Comparison of ENCODE assay signal across 1 cellular context in genomic region chr17:48954300-48954755, GRCh38.
TF ChIP-seq lines count a peak whose summit lies in the region.

No MANE protein-coding gene starts in this region.

TF ChIP-seq in WTC11, 78 proteins besides CTCF, POLR2A, EP300 and RAD21 (continued from another document):
- TF ChIP-seq, protein P1, sequence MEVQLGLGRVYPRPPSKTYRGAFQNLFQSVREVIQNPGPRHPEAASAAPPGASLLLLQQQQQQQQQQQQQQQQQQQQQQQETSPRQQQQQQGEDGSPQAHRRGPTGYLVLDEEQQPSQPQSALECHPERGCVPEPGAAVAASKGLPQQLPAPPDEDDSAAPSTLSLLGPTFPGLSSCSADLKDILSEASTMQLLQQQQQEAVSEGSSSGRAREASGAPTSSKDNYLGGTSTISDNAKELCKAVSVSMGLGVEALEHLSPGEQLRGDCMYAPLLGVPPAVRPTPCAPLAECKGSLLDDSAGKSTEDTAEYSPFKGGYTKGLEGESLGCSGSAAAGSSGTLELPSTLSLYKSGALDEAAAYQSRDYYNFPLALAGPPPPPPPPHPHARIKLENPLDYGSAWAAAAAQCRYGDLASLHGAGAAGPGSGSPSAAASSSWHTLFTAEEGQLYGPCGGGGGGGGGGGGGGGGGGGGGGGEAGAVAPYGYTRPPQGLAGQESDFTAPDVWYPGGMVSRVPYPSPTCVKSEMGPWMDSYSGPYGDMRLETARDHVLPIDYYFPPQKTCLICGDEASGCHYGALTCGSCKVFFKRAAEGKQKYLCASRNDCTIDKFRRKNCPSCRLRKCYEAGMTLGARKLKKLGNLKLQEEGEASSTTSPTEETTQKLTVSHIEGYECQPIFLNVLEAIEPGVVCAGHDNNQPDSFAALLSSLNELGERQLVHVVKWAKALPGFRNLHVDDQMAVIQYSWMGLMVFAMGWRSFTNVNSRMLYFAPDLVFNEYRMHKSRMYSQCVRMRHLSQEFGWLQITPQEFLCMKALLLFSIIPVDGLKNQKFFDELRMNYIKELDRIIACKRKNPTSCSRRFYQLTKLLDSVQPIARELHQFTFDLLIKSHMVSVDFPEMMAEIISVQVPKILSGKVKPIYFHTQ (CRISPR knock-in tag; IDR thresholded peaks at IDR 0.05), result no peak
- TF ChIP-seq TP53 (CRISPR knock-in tag; IDR thresholded peaks at IDR 0.05), result no peak
- TF ChIP-seq, protein P2, sequence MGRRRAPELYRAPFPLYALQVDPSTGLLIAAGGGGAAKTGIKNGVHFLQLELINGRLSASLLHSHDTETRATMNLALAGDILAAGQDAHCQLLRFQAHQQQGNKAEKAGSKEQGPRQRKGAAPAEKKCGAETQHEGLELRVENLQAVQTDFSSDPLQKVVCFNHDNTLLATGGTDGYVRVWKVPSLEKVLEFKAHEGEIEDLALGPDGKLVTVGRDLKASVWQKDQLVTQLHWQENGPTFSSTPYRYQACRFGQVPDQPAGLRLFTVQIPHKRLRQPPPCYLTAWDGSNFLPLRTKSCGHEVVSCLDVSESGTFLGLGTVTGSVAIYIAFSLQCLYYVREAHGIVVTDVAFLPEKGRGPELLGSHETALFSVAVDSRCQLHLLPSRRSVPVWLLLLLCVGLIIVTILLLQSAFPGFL (CRISPR knock-in tag; IDR thresholded peaks at IDR 0.05; ENCODE audit: borderline replicate concordance), result no peak
- no peak for TF ChIP-seq IRF1 (CRISPR knock-in tag; IDR thresholded peaks at IDR 0.05)
- TF ChIP-seq, protein P3, sequence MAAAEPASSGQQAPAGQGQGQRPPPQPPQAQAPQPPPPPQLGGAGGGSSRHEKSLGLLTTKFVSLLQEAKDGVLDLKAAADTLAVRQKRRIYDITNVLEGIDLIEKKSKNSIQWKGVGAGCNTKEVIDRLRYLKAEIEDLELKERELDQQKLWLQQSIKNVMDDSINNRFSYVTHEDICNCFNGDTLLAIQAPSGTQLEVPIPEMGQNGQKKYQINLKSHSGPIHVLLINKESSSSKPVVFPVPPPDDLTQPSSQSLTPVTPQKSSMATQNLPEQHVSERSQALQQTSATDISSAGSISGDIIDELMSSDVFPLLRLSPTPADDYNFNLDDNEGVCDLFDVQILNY (CRISPR knock-in tag; IDR thresholded peaks at IDR 0.05), result no peak
- TF ChIP-seq CREB1 (CRISPR knock-in tag; IDR thresholded peaks at IDR 0.05), result no peak
TF ChIP-seq in WTC11: peak in this region for 0.
